In the genomic region with DNA sequence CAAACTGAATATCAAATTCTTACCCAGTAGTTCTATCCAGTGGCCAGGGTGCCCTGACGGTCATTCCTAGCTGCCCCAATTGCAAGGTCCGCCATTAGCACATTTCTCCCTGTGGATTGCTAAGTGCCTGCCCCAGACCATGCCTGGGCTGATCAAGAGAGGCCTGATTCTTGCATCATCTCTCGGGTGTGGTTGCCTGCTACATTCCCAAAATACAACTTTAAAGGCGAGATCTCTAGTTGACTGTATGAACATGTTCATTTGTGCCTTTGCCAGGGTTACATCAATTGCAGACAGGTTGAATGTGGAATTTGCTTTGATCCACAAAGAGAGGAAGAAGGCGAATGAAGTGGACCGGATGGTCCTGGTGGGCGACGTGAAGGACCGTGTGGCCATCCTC, we compare ENCODE assay signal across 23 cellular contexts. TPM values are rescaled to one million over a fixed set of nuclear protein-coding genes. Genes with fewer than 3 reads are reported as not detected.
DNase-seq lines count a peak whose midpoint lies in the region; ATAC-seq, FAIRE-seq and TF ChIP-seq lines count a peak whose summit lies in the region.
"Had no signal": no experiment of that assay in that cellular context is flagged by ENCODE, and none has a peak within 500 bp of the region (broad histone marks: within the 10 kb centered on the region; RNA-seq: fewer than 3 reads in every experiment).

No MANE protein-coding gene starts in this region.

- H3K56ac ChIP-seq in IMR-90 (ENCODE audit: extremely low read depth, insufficient read depth, low read length) = no peak overlapping the region

- no peak overlapping the region for H4K91ac ChIP-seq in IMR-90 (ENCODE audit: insufficient read depth, low read depth, low read length)

- no peak for TF ChIP-seq EP300 in HepG2 (IDR thresholded peaks at IDR 0.05; ENCODE audit: low read depth in 2 of 2, low read length in 2 of 2)
- TF ChIP-seq EP300 in HepG2 (CRISPR knock-in tag; IDR thresholded peaks at IDR 0.05; ENCODE audit: borderline replicate concordance) = no peak

- TF ChIP-seq CTCF in IMR-90 (conservative IDR thresholded peaks at IDR 0.05; ENCODE audit: low read depth, low read length) (no peak), epithelial cell of esophagus (IDR thresholded peaks at IDR 0.05; ENCODE audit: insufficient read depth, low read depth, low read length, missing control alignments) (no peak), HepG2 (CRISPR knock-in tag; IDR thresholded peaks at IDR 0.05) (no peak), right lobe of liver (IDR thresholded peaks at IDR 0.05) (no peak), D721Med (IDR thresholded peaks at IDR 0.05; ENCODE audit: insufficient read depth, missing control alignments) (no peak)

- TF ChIP-seq POLR2A in IMR-90 (IDR thresholded peaks at IDR 0.05; ENCODE audit: low read depth, low read length) (no peak), HepG2 (IDR thresholded peaks at IDR 0.05; ENCODE audit: insufficient read depth in 1 of 2, low read depth in 2 of 2, low read length in 2 of 2) (no peak), right lobe of liver (IDR thresholded peaks at IDR 0.05) (no peak)

- CTCF ChIA-PET in activated naive CD4-positive, alpha-beta T cell treated with anti-CD3 and anti-CD28 coated beads for 36 hours (lab: Charles Lee) = no interaction called here
- CTCF ChIA-PET in IMR-90 (lab: Yijun Ruan, JAX) (no interaction called here), HepG2 (lab: Yijun Ruan, JAX; ENCODE audit: low intra/inter-chr PET ratio, low total read pairs) (no interaction called here)

- POLR2A ChIA-PET in IMR-90 (lab: Charles Lee; ENCODE audit: unreplicated experiment) = no interaction called here
- POLR2A ChIA-PET in HepG2 (lab: Yijun Ruan, JAX) = no interaction called here

- H3K9me3 ChIP-seq in IMR-90 (ENCODE audit: control insufficient read depth, insufficient read depth, low read length) (no peaks in the 10 kb centered on the region), HepG2 (ENCODE audit: low read length) (no peaks in the 10 kb centered on the region), right lobe of liver (no peaks in the 10 kb centered on the region)

- ATAC-seq in activated naive CD4-positive, alpha-beta T cell treated with anti-CD3 and anti-CD28 coated beads, Interleukin-2, amount 50 U/mL, for 72 hours = no peak
- ATAC-seq in IMR-90 (ENCODE audit: low read depth) (no peak), HepG2 (no peak), right lobe of liver (no peak)
- ATAC-seq: GM12878, Panc1 had no signal

- 92% methylated on average over 6 of the region's 9 CpGs; no CpG with 5 or more reads in 1 of the 2 experiments for WGBS in IMR-90 (ENCODE audit: extremely low coverage in 2 of 2, insufficient read length in 1 of 2), 2 experiments
- WGBS in HepG2 (ENCODE audit: low lambda C conversion rate) = 100% methylated on average over 7 of the region's 9 CpGs
- WGBS in right lobe of liver (ENCODE audit: insufficient coverage, low coverage, low lambda C conversion rate, missing lambda C conversion rate) = 90% methylated on average over 6 of the region's 9 CpGs

- H3K4me1 ChIP-seq in IMR-90 (ENCODE audit: control insufficient read depth, insufficient read depth, low read length) (no peaks in the 10 kb centered on the region), HepG2 (ENCODE audit: insufficient read depth, low read length) (no peaks in the 10 kb centered on the region), right lobe of liver (no peaks in the 10 kb centered on the region)

- H3K79me1 ChIP-seq in IMR-90 (ENCODE audit: low read depth in 1 of 2, low read length in 2 of 2) = no peaks in the 10 kb centered on the region

- peak overlapping the region; percentile 39 for H2AK9ac ChIP-seq in IMR-90 (replicated peaks; ENCODE audit: low read depth, low read length, poor library complexity)

- H3K14ac ChIP-seq in IMR-90 (replicated peaks; ENCODE audit: low read depth, low read length) = no peak overlapping the region

- no peak overlapping the region for H2BK15ac ChIP-seq in IMR-90 (ENCODE audit: low read depth, low read length)

- no peak overlapping the region for H2BK20ac ChIP-seq in IMR-90 (ENCODE audit: low read depth, low read length)

- intact Hi-C loops in activated naive CD4-positive, alpha-beta T cell treated with anti-CD3 and anti-CD28 coated beads for 36 hours (cut with micrococcal nuclease) = no loop called here
- intact Hi-C loops in IMR-90 (cut with micrococcal nuclease) (loop anchor here (10.0 kb wide), 2 partner anchors 826 to 926 kb away; no protein-coding TSS in a partner anchor), HepG2 (cut with micrococcal nuclease; ENCODE audit: unreplicated experiment) (no loop called here), right lobe of liver (cut with DNase I) (loop anchor here (10.0 kb wide), 1 partner anchor 76 kb away; no protein-coding TSS in a partner anchor)

- H3K36me3 Mint-ChIP-seq in activated naive CD4-positive, alpha-beta T cell treated with anti-CD3 and anti-CD28 coated beads for 36 hours (ENCODE audit: low read depth) = peaks cover 24% of the 10 kb centered on the region
- H3K36me3 Mint-ChIP-seq in activated naive CD4-positive, alpha-beta T cell treated with anti-CD3 and anti-CD28 coated beads, Interleukin-2, amount 50 U/mL, for 72 hours = peaks cover 6 to 7% of the 10 kb centered on the region in 2 donors

- no peaks in the 10 kb centered on the region for H4K20me1 ChIP-seq in IMR-90 (ENCODE audit: insufficient read depth, low read length)
- no peaks in the 10 kb centered on the region for H4K20me1 ChIP-seq in HepG2 (ENCODE audit: insufficient read depth, low read length)

- in situ Hi-C loops in IMR-90 (cut with MboI; ENCODE audit: low sequenced_read_pairs) = loop anchor here (25.0 kb wide), 1 partner anchor 668 kb away; no protein-coding TSS in a partner anchor
- in situ Hi-C loops in HepG2 (cut with HindIII; ENCODE audit: extremely low pct_ligation_motif_present, low pct_unique_long_range_greater_than_20kb) = no loop called here

- H3K9ac ChIP-seq in IMR-90 (ENCODE audit: low read depth, low read length) (no peak overlapping the region), HepG2 (ENCODE audit: insufficient read depth, low read depth, low read length) (no peak overlapping the region)

- no peak for DNase-seq in activated naive CD4-positive, alpha-beta T cell treated with anti-CD3 and anti-CD28 coated beads for 36 hours
- no peak for DNase-seq in activated naive CD4-positive, alpha-beta T cell treated with anti-CD3 and anti-CD28 coated beads, Interleukin-2, amount 50 U/mL, for 72 hours (ENCODE audit: low spot score in 2 of 2)
- DNase-seq in IMR-90 (no peak), epithelial cell of esophagus (ENCODE audit: low read depth) (peak; percentile 80), myocyte (ENCODE audit: low read depth) (peak; percentile 0), HepG2 (ENCODE audit: low spot score) (no peak), right lobe of liver (no peak), D721Med (ENCODE audit: insufficient read length, low spot score) (no peak)
- DNase-seq: DMS53, GOT3, Karpas-422, MV-4-11, NCI-H1417 treated with DMSO at 0.1 percent for 48 hours, NCI-H2029, NCI-H2171 treated with DMSO at 0.1 percent for 48 hours, NCI-H510A, NCI-H82, SHP77 had no signal

- no peak overlapping the region for H2BK120ac ChIP-seq in IMR-90 (ENCODE audit: low read depth, low read length)

- H4K5ac ChIP-seq in IMR-90 (ENCODE audit: low read depth, low read length) = no peak overlapping the region

- no peak overlapping the region for H3K18ac ChIP-seq in IMR-90 (ENCODE audit: low read depth, low read length)

- no peak for FAIRE-seq in HepG2 (lab: Jason Lieb, UNC)
- no peak for FAIRE-seq in D721Med (lab: Jason Lieb, UNC)
- FAIRE-seq: A204.1, GM12878 had no signal

- H3K4me3 Mint-ChIP-seq in activated naive CD4-positive, alpha-beta T cell treated with anti-CD3 and anti-CD28 coated beads for 36 hours = no peak overlapping the region

- H3K27ac ChIP-seq in IMR-90 (ENCODE audit: insufficient read depth, low read length) (no peak overlapping the region), HepG2 (ENCODE audit: extremely low read length, insufficient read depth, low read length) (no peak overlapping the region), right lobe of liver (no peak overlapping the region)
- H3K27ac ChIP-seq: C4-2B had no signal

- H3K27ac Mint-ChIP-seq in activated naive CD4-positive, alpha-beta T cell treated with anti-CD3 and anti-CD28 coated beads for 36 hours = peak overlapping the region; percentile 21
- H3K27ac Mint-ChIP-seq in activated naive CD4-positive, alpha-beta T cell treated with anti-CD3 and anti-CD28 coated beads, Interleukin-2, amount 50 U/mL, for 72 hours = peak overlapping the region in 1 of 2 donors; percentile 29

- H3K4me1 Mint-ChIP-seq in activated naive CD4-positive, alpha-beta T cell treated with anti-CD3 and anti-CD28 coated beads for 36 hours (ENCODE audit: low read depth) = peaks cover 3% of the 10 kb centered on the region

- no peaks in the 10 kb centered on the region for H3K79me2 ChIP-seq in HepG2 (ENCODE audit: insufficient read depth, low read length)

- peaks cover 4% of the 10 kb centered on the region; the same call in 1 of the 2 replicates for H3K9me1 ChIP-seq in IMR-90 (ENCODE audit: insufficient read depth, low read length)

- no TSS peak for BruUV-seq in IMR-90 (replicated peaks; lab: Mats Ljungman, UMichigan)
- BruUV-seq in HepG2 (replicated peaks; lab: Mats Ljungman, UMichigan) = no TSS peak

- H3K27me3 ChIP-seq in IMR-90 (ENCODE audit: control insufficient read depth, insufficient read depth, low read length) (no peaks in the 10 kb centered on the region), HepG2 (ENCODE audit: control insufficient read depth in 1 of 2, insufficient read depth in 2 of 2, low read length in 2 of 2) (no peaks in the 10 kb centered on the region), right lobe of liver (no peaks in the 10 kb centered on the region)

- TF ChIP-seq RAD21 in IMR-90 (IDR thresholded peaks at IDR 0.05; ENCODE audit: low read length) (no peak), HepG2 (CRISPR knock-in tag; IDR thresholded peaks at IDR 0.05) (no peak)

- H3K4ac ChIP-seq in IMR-90 (ENCODE audit: low read depth, low read length) = no peak overlapping the region

- H3K4me2 ChIP-seq in IMR-90 (ENCODE audit: low read depth, low read length) (no peak overlapping the region), HepG2 (ENCODE audit: low read depth, low read length) (no peak overlapping the region)

- H2AFZ ChIP-seq in IMR-90 (replicated peaks; ENCODE audit: low read length, poor library complexity) (no peak overlapping the region), HepG2 (ENCODE audit: low read length) (no peak overlapping the region)

- no peak overlapping the region for H3K23ac ChIP-seq in IMR-90 (ENCODE audit: low read depth, low read length)

- H3K4me3 ChIP-seq in IMR-90 (ENCODE audit: insufficient read depth, low read depth, low read length) = no peak overlapping the region
- no peak overlapping the region for H3K4me3 ChIP-seq in epithelial cell of esophagus (ENCODE audit: low read length)
- no peak overlapping the region for H3K4me3 ChIP-seq in HepG2 (replicated peaks in 1 of 3; ENCODE audit: insufficient read depth in 1 of 3, low read depth in 2 of 3, low read length in 3 of 3)
- no peak overlapping the region for H3K4me3 ChIP-seq in right lobe of liver
- H3K4me3 ChIP-seq: GM12878 had no signal

- no peak overlapping the region for H4K8ac ChIP-seq in IMR-90 (ENCODE audit: low read depth in 2 of 2, low read length in 2 of 2)

- H3K36me3 ChIP-seq in IMR-90 (ENCODE audit: control insufficient read depth, insufficient read depth, low read length) (peaks cover 6% of the 10 kb centered on the region), HepG2 (replicated peaks in 1 of 2; ENCODE audit: control insufficient read depth in 1 of 2, insufficient read depth in 2 of 2, low read length in 2 of 2) (peaks cover 0 to 23% of the 10 kb centered on the region in 2 experiments; a peak in 2 of 5 replicates), right lobe of liver (no peaks in the 10 kb centered on the region)

- H3K9me3 Mint-ChIP-seq in activated naive CD4-positive, alpha-beta T cell treated with anti-CD3 and anti-CD28 coated beads for 36 hours = no peaks in the 10 kb centered on the region
- H3K9me3 Mint-ChIP-seq in activated naive CD4-positive, alpha-beta T cell treated with anti-CD3 and anti-CD28 coated beads, Interleukin-2, amount 50 U/mL, for 72 hours = no peaks in the 10 kb centered on the region

- dilution Hi-C loops in IMR-90 (cut with HindIII; ENCODE audit: low sequenced_read_pairs, unreplicated experiment) = no loop called here

- H2BK5ac ChIP-seq in IMR-90 (ENCODE audit: low read depth, low read length, poor library complexity, severe bottlenecking) = no peak overlapping the region

- H2AK5ac ChIP-seq in IMR-90 (ENCODE audit: low read depth, low read length) = no peak overlapping the region

- no peaks in the 10 kb centered on the region for H3K27me3 Mint-ChIP-seq in activated naive CD4-positive, alpha-beta T cell treated with anti-CD3 and anti-CD28 coated beads for 36 hours (ENCODE audit: low read depth)

RNA-seq across cellular contexts. Expression of a gene that starts 28.0 kb away (rescaled TPM):
- 100 to 1,000 TPM; 171 to 180 TPM for total RNA-seq in activated naive CD4-positive, alpha-beta T cell treated with anti-CD3 and anti-CD28 coated beads for 36 hours
- 100 to 1,000 TPM; 110 to 118 TPM for total RNA-seq in activated naive CD4-positive, alpha-beta T cell treated with anti-CD3 and anti-CD28 coated beads, Interleukin-2, amount 50 U/mL, for 72 hours
- 48.0 and 48.9 TPM in 2 replicates for total RNA-seq in IMR-90 (2012; rRNA removed)
- 20.4 and 25.7 TPM in 2 replicates for polyA plus RNA-seq in IMR-90 (2012; rRNA removed)
- polyA plus RNA-seq in IMR-90 (2012; cell fraction: cytosol; rRNA removed) = 20.1 and 38.6 TPM in 2 replicates
- 14.3 and 16.4 TPM in 2 replicates for polyA plus RNA-seq in IMR-90 (2012; cell fraction: nucleus; rRNA removed; ENCODE audit: low replicate concordance)
- total RNA-seq in myocyte = 6.5 and 7.3 TPM in 2 replicates
- polyA plus RNA-seq in myocyte (2012) = 9.5 TPM
- 24.4 and 29.2 TPM in 2 replicates for total RNA-seq in HepG2 (2016; rRNA removed; fragmentation: Illumina TruSeq; extraction: Trizol)
- 11.1 and 12.0 TPM in 2 replicates for total RNA-seq in HepG2 (2016; cell fraction: cytosol; rRNA removed; fragmentation: Illumina TruSeq; extraction: Trizol; ENCODE audit: low read depth)
- total RNA-seq in HepG2 (2016; cell fraction: insoluble cytoplasmic fraction; rRNA removed; fragmentation: Illumina TruSeq; extraction: Trizol) = 26.5 and 27.5 TPM in 2 replicates
- total RNA-seq in HepG2 (2016; cell fraction: membrane; rRNA removed; fragmentation: Illumina TruSeq; extraction: Trizol) = 21.5 and 24.9 TPM in 2 replicates
- 13.1 and 13.4 TPM in 2 replicates for total RNA-seq in HepG2 (2016; cell fraction: nucleus; rRNA removed; fragmentation: Illumina TruSeq; extraction: Trizol)
- 8.9 and 10.6 TPM in 2 replicates for polyA plus RNA-seq in HepG2 (2011; rRNA removed)
- 10.4 and 10.6 TPM in 2 replicates for polyA plus RNA-seq in HepG2 (2011; cell fraction: cytosol; rRNA removed)
- 5.8 and 7.2 TPM in 2 replicates for polyA plus RNA-seq in HepG2 (2011; cell fraction: nucleus; rRNA removed)
- 10.4 and 10.5 TPM in 2 replicates for polyA plus RNA-seq in HepG2 (2012)
- polyA plus RNA-seq in HepG2 (2016; cell fraction: cytosol; fragmentation: Illumina TruSeq; extraction: Trizol; ENCODE audit: low read depth) = 6.1 and 6.9 TPM in 2 replicates
- 29.8 and 30.5 TPM in 2 replicates for polyA plus RNA-seq in HepG2 (2016; cell fraction: insoluble cytoplasmic fraction; fragmentation: Illumina TruSeq; extraction: Trizol; ENCODE audit: low read depth)
- polyA plus RNA-seq in HepG2 (2016; cell fraction: membrane; fragmentation: Illumina TruSeq; extraction: Trizol; ENCODE audit: low read depth) = 11.1 and 11.7 TPM in 2 replicates
- 18.4 and 19.2 TPM in 2 replicates for polyA plus RNA-seq in HepG2 (2016; cell fraction: nucleus; fragmentation: Illumina TruSeq; extraction: Trizol; ENCODE audit: insufficient read depth, low read depth)
- 30.2 and 139 TPM in 2 replicates for polyA minus RNA-seq in HepG2 (2011; rRNA and poly(A)+ RNA removed; ENCODE audit: low replicate concordance)
- polyA minus RNA-seq in HepG2 (2011; cell fraction: cytosol; rRNA and poly(A)+ RNA removed) = 15.6 and 20.8 TPM in 2 replicates
- 6.4 and 8.2 TPM in 2 replicates for polyA minus RNA-seq in HepG2 (2011; cell fraction: nucleus; rRNA and poly(A)+ RNA removed)
- 10 to 100 TPM; 13.9 to 17.9 (median 15.0) TPM for total RNA-seq in right lobe of liver

RNA-seq across cellular contexts. Expression of a gene that starts 47.6 kb away (rescaled TPM):
- total RNA-seq in activated naive CD4-positive, alpha-beta T cell treated with anti-CD3 and anti-CD28 coated beads for 36 hours = under 1 TPM; 0.07 to 0.21 TPM
- total RNA-seq in activated naive CD4-positive, alpha-beta T cell treated with anti-CD3 and anti-CD28 coated beads, Interleukin-2, amount 50 U/mL, for 72 hours = under 1 TPM in 1 of 2 donors, not detected in 1; 0.04 TPM
- total RNA-seq in IMR-90 (2012; rRNA removed) = not detected in 2 replicates
- polyA plus RNA-seq in IMR-90 (2012; rRNA removed) = not detected in 2 replicates
- not detected in 2 replicates for polyA plus RNA-seq in IMR-90 (2012; cell fraction: cytosol; rRNA removed)
- not detected in 2 replicates for polyA plus RNA-seq in IMR-90 (2012; cell fraction: nucleus; rRNA removed; ENCODE audit: low replicate concordance)
- total RNA-seq in myocyte = not detected in 2 replicates
- 0.03 TPM for polyA plus RNA-seq in myocyte (2012)
- total RNA-seq in HepG2 (2016; rRNA removed; fragmentation: Illumina TruSeq; extraction: Trizol) = not detected in 2 replicates
- not detected in 2 replicates for total RNA-seq in HepG2 (2016; cell fraction: cytosol; rRNA removed; fragmentation: Illumina TruSeq; extraction: Trizol; ENCODE audit: low read depth)
- total RNA-seq in HepG2 (2016; cell fraction: insoluble cytoplasmic fraction; rRNA removed; fragmentation: Illumina TruSeq; extraction: Trizol) = not detected in 2 replicates
- total RNA-seq in HepG2 (2016; cell fraction: membrane; rRNA removed; fragmentation: Illumina TruSeq; extraction: Trizol) = not detected in 2 replicates
- total RNA-seq in HepG2 (2016; cell fraction: nucleus; rRNA removed; fragmentation: Illumina TruSeq; extraction: Trizol) = not detected in 2 replicates
- polyA plus RNA-seq in HepG2 (2011; rRNA removed) = not detected in 2 replicates
- not detected in 2 replicates for polyA plus RNA-seq in HepG2 (2011; cell fraction: cytosol; rRNA removed)
- not detected in 2 replicates for polyA plus RNA-seq in HepG2 (2011; cell fraction: nucleus; rRNA removed)
- not detected in 2 replicates for polyA plus RNA-seq in HepG2 (2012)
- not detected in 2 replicates for polyA plus RNA-seq in HepG2 (2016; cell fraction: cytosol; fragmentation: Illumina TruSeq; extraction: Trizol; ENCODE audit: low read depth)
- not detected in 2 replicates for polyA plus RNA-seq in HepG2 (2016; cell fraction: insoluble cytoplasmic fraction; fragmentation: Illumina TruSeq; extraction: Trizol; ENCODE audit: low read depth)
- polyA plus RNA-seq in HepG2 (2016; cell fraction: membrane; fragmentation: Illumina TruSeq; extraction: Trizol; ENCODE audit: low read depth) = not detected in 2 replicates
- not detected in 2 replicates for polyA plus RNA-seq in HepG2 (2016; cell fraction: nucleus; fragmentation: Illumina TruSeq; extraction: Trizol; ENCODE audit: insufficient read depth, low read depth)
- not detected in 2 replicates for polyA minus RNA-seq in HepG2 (2011; rRNA and poly(A)+ RNA removed; ENCODE audit: low replicate concordance)
- not detected in 2 replicates for polyA minus RNA-seq in HepG2 (2011; cell fraction: cytosol; rRNA and poly(A)+ RNA removed)
- not detected in 2 replicates for polyA minus RNA-seq in HepG2 (2011; cell fraction: nucleus; rRNA and poly(A)+ RNA removed)
- total RNA-seq in right lobe of liver = under 1 TPM; 0.10 to 0.58 (median 0.15) TPM
- total RNA-seq: G401 had no signal

Comparison
In these comparisons a context has a peak if more than half of its experiments do, and no peak if none do; other contexts are left out.
1. intact Hi-C loops: an anchor here in IMR-90 (10.0 kb wide) and right lobe of liver (10.0 kb wide); none called in activated naive CD4-positive, alpha-beta T cell treated with anti-CD3 and anti-CD28 coated beads for 36 hours and HepG2.
2. DNase-seq: peak in epithelial cell of esophagus (single experiment) and myocyte (single experiment); none in activated naive CD4-positive, alpha-beta T cell treated with anti-CD3 and anti-CD28 coated beads for 36 hours (single experiment), activated naive CD4-positive, alpha-beta T cell treated with anti-CD3 and anti-CD28 coated beads, Interleukin-2, amount 50 U/mL, for 72 hours (0 of 2), IMR-90 (single experiment), HepG2 (single experiment), right lobe of liver (0 of 3) and D721Med (single experiment).